1 cellular context compared by ENCODE assay signal in the genomic region with DNA sequence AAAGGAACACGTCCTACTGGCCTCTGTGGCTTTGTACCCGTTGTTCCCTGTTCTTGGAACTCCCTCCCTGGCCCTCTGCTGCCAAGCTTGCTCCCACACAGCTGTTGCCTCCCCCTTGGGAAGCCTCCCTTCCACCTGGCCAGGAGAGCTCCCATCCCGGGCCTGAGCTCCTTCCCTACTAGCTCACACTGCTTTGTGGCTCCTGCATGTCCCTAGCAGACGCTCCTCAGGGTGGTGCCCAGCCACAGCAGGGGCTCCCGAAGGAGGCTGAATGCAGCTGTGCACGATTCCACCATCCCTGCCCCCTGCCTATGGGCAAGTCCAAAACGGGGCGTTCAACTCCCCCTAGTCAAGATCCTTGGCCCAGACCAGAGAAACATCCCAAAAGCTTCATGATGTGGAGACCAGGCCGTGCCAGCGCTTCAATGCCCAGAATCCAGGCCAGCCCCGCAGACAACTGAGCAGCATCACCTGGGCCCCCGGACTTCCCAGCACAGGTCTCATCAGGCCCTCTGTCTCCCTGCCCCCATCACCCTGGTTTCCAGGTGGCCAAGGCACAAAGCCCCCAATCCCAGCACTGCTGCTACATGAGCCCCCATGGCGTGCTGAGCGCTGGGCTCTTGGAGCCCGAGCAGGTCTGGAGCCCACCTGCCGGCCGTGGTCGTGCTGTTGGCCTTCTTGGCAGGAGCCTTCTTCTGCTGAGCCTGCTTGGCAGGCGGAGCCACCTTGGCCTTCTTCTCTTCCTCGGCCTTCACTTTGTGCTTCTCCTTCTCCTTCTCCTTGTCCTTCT.
TF ChIP-seq lines count a peak whose summit lies in the region.

No MANE protein-coding gene starts in this region.

TF ChIP-seq in SK-N-SH, 30 proteins besides CTCF, POLR2A, EP300 and RAD21 (continued from another document):
- TF ChIP-seq, protein P1, sequence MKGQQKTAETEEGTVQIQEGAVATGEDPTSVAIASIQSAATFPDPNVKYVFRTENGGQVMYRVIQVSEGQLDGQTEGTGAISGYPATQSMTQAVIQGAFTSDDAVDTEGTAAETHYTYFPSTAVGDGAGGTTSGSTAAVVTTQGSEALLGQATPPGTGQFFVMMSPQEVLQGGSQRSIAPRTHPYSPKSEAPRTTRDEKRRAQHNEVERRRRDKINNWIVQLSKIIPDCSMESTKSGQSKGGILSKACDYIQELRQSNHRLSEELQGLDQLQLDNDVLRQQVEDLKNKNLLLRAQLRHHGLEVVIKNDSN (IDR thresholded peaks at IDR 0.05; ENCODE audit: borderline replicate concordance, low read depth): no peak
- TF ChIP-seq, protein P2, sequence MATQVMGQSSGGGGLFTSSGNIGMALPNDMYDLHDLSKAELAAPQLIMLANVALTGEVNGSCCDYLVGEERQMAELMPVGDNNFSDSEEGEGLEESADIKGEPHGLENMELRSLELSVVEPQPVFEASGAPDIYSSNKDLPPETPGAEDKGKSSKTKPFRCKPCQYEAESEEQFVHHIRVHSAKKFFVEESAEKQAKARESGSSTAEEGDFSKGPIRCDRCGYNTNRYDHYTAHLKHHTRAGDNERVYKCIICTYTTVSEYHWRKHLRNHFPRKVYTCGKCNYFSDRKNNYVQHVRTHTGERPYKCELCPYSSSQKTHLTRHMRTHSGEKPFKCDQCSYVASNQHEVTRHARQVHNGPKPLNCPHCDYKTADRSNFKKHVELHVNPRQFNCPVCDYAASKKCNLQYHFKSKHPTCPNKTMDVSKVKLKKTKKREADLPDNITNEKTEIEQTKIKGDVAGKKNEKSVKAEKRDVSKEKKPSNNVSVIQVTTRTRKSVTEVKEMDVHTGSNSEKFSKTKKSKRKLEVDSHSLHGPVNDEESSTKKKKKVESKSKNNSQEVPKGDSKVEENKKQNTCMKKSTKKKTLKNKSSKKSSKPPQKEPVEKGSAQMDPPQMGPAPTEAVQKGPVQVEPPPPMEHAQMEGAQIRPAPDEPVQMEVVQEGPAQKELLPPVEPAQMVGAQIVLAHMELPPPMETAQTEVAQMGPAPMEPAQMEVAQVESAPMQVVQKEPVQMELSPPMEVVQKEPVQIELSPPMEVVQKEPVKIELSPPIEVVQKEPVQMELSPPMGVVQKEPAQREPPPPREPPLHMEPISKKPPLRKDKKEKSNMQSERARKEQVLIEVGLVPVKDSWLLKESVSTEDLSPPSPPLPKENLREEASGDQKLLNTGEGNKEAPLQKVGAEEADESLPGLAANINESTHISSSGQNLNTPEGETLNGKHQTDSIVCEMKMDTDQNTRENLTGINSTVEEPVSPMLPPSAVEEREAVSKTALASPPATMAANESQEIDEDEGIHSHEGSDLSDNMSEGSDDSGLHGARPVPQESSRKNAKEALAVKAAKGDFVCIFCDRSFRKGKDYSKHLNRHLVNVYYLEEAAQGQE (IDR thresholded peaks at IDR 0.05; ENCODE audit: low read depth, low read length): no peak
- TF ChIP-seq RXRA (IDR thresholded peaks at IDR 0.05; ENCODE audit: borderline replicate concordance, low read depth) (no peak), MEF2A (IDR thresholded peaks at IDR 0.05; ENCODE audit: borderline replicate concordance, low read depth) (no peak), FOXM1 (IDR thresholded peaks at IDR 0.05; ENCODE audit: low read depth) (no peak), SMC3 (IDR thresholded peaks at IDR 0.05; ENCODE audit: low read depth, low read length) (no peak), FOXJ3 (CRISPR knock-in tag; IDR thresholded peaks at IDR 0.05) (no peak), POLR2AphosphoS5 (IDR thresholded peaks at IDR 0.05; ENCODE audit: low read depth, low read length) (no peak), TCF12 (IDR thresholded peaks at IDR 0.05) (no peak), EZH2phosphoT487 (IDR thresholded peaks at IDR 0.05; ENCODE audit: borderline replicate concordance, low read depth) (no peak), NFIC (IDR thresholded peaks at IDR 0.05; ENCODE audit: borderline replicate concordance) (no peak), MXI1 (IDR thresholded peaks at IDR 0.05; ENCODE audit: low read depth, low read length) (no peak)
- TF ChIP-seq, protein P3, sequence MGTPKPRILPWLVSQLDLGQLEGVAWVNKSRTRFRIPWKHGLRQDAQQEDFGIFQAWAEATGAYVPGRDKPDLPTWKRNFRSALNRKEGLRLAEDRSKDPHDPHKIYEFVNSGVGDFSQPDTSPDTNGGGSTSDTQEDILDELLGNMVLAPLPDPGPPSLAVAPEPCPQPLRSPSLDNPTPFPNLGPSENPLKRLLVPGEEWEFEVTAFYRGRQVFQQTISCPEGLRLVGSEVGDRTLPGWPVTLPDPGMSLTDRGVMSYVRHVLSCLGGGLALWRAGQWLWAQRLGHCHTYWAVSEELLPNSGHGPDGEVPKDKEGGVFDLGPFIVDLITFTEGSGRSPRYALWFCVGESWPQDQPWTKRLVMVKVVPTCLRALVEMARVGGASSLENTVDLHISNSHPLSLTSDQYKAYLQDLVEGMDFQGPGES (IDR thresholded peaks at IDR 0.05; ENCODE audit: low read depth, low read length): no peak
- TF ChIP-seq, protein P4, sequence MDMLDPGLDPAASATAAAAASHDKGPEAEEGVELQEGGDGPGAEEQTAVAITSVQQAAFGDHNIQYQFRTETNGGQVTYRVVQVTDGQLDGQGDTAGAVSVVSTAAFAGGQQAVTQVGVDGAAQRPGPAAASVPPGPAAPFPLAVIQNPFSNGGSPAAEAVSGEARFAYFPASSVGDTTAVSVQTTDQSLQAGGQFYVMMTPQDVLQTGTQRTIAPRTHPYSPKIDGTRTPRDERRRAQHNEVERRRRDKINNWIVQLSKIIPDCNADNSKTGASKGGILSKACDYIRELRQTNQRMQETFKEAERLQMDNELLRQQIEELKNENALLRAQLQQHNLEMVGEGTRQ (IDR thresholded peaks at IDR 0.05; ENCODE audit: borderline replicate concordance, low read depth, low read length): no peak
